ENCODE assay signal across 1 cellular context in the genomic region with DNA sequence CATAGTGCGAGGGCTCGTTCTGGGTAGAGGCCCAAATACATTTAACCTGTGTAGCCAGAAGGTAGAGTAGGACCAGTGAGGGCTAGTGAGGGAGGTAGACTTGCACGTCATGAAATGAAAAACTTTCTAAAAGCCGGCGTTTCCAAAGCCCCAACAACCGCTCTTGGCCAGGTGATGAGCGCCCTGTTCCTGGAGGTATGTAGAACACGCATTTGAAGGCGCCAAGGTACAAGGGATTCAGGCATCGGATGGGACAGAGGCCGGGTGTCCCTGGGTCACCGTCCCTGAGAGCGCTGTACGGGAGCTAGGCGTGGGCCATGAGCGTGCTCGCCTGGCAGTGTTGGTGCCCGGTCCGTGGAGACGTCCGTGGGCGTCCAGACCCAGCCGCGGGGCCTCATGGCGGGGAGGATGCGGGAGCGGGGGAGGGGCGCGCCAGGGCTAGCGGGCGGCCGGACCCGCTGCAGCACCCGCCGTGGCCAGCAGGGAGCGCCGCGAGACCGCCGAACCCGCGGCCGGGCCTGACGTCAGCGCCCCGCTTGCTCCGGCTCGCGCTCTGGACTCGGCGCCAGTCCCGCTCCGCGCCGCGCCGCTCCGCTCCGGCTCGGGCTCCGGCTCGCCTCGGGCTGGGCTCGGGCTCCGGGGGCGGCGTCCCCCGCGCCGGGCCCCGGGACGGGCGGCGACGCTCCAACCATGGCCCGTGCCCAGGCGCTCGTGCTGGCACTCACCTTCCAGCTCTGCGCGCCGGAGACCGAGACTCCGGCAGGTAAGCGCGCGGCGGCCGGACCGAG.
A peak's percentile ranks its signal among the peaks of the same experiment; 100 is the strongest.
TF ChIP-seq lines count a peak whose summit lies in the region.

A gene (plus strand): TSS at position 568 of the 788 bp plus-strand sequence. CDS start 123 bp downstream, at position 691.

TF ChIP-seq in HepG2, 621 proteins besides CTCF, POLR2A, EP300 and RAD21 (continued from another document and continues in another):
- TF ChIP-seq, protein P1, sequence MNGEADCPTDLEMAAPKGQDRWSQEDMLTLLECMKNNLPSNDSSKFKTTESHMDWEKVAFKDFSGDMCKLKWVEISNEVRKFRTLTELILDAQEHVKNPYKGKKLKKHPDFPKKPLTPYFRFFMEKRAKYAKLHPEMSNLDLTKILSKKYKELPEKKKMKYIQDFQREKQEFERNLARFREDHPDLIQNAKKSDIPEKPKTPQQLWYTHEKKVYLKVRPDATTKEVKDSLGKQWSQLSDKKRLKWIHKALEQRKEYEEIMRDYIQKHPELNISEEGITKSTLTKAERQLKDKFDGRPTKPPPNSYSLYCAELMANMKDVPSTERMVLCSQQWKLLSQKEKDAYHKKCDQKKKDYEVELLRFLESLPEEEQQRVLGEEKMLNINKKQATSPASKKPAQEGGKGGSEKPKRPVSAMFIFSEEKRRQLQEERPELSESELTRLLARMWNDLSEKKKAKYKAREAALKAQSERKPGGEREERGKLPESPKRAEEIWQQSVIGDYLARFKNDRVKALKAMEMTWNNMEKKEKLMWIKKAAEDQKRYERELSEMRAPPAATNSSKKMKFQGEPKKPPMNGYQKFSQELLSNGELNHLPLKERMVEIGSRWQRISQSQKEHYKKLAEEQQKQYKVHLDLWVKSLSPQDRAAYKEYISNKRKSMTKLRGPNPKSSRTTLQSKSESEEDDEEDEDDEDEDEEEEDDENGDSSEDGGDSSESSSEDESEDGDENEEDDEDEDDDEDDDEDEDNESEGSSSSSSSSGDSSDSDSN (CRISPR knock-in tag; IDR thresholded peaks at IDR 0.05) = no peak; the same call in 1 of the 2 replicates
- no peak for TF ChIP-seq SRSF4 (IDR thresholded peaks at IDR 0.05; ENCODE audit: low read depth, low read length, poor library complexity, severe bottlenecking)
- no peak; the same call in 1 of the 2 replicates for TF ChIP-seq ZNF451 (CRISPR knock-in tag; IDR thresholded peaks at IDR 0.05)
- TF ChIP-seq ZNF562 (CRISPR knock-in tag; IDR thresholded peaks at IDR 0.05; ENCODE audit: borderline replicate concordance) = no peak
- no peak for TF ChIP-seq ZNF292 (CRISPR knock-in tag; IDR thresholded peaks at IDR 0.05; ENCODE audit: borderline replicate concordance, low read depth)
- no peak for TF ChIP-seq NCOA1 (CRISPR knock-in tag; IDR thresholded peaks at IDR 0.05)
- TF ChIP-seq ZNF616 (CRISPR knock-in tag; IDR thresholded peaks at IDR 0.05; ENCODE audit: low read depth) = no peak
- TF ChIP-seq ZNF354B (CRISPR knock-in tag; IDR thresholded peaks at IDR 0.05) = no peak
- TF ChIP-seq, protein P2, sequence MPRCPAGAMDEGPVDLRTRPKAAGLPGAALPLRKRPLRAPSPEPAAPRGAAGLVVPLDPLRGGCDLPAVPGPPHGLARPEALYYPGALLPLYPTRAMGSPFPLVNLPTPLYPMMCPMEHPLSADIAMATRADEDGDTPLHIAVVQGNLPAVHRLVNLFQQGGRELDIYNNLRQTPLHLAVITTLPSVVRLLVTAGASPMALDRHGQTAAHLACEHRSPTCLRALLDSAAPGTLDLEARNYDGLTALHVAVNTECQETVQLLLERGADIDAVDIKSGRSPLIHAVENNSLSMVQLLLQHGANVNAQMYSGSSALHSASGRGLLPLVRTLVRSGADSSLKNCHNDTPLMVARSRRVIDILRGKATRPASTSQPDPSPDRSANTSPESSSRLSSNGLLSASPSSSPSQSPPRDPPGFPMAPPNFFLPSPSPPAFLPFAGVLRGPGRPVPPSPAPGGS (CRISPR knock-in tag; IDR thresholded peaks at IDR 0.05) = 0 out of 2 replicates have a peak, but pooled peaks have one; percentile 6
- TF ChIP-seq, protein P3, sequence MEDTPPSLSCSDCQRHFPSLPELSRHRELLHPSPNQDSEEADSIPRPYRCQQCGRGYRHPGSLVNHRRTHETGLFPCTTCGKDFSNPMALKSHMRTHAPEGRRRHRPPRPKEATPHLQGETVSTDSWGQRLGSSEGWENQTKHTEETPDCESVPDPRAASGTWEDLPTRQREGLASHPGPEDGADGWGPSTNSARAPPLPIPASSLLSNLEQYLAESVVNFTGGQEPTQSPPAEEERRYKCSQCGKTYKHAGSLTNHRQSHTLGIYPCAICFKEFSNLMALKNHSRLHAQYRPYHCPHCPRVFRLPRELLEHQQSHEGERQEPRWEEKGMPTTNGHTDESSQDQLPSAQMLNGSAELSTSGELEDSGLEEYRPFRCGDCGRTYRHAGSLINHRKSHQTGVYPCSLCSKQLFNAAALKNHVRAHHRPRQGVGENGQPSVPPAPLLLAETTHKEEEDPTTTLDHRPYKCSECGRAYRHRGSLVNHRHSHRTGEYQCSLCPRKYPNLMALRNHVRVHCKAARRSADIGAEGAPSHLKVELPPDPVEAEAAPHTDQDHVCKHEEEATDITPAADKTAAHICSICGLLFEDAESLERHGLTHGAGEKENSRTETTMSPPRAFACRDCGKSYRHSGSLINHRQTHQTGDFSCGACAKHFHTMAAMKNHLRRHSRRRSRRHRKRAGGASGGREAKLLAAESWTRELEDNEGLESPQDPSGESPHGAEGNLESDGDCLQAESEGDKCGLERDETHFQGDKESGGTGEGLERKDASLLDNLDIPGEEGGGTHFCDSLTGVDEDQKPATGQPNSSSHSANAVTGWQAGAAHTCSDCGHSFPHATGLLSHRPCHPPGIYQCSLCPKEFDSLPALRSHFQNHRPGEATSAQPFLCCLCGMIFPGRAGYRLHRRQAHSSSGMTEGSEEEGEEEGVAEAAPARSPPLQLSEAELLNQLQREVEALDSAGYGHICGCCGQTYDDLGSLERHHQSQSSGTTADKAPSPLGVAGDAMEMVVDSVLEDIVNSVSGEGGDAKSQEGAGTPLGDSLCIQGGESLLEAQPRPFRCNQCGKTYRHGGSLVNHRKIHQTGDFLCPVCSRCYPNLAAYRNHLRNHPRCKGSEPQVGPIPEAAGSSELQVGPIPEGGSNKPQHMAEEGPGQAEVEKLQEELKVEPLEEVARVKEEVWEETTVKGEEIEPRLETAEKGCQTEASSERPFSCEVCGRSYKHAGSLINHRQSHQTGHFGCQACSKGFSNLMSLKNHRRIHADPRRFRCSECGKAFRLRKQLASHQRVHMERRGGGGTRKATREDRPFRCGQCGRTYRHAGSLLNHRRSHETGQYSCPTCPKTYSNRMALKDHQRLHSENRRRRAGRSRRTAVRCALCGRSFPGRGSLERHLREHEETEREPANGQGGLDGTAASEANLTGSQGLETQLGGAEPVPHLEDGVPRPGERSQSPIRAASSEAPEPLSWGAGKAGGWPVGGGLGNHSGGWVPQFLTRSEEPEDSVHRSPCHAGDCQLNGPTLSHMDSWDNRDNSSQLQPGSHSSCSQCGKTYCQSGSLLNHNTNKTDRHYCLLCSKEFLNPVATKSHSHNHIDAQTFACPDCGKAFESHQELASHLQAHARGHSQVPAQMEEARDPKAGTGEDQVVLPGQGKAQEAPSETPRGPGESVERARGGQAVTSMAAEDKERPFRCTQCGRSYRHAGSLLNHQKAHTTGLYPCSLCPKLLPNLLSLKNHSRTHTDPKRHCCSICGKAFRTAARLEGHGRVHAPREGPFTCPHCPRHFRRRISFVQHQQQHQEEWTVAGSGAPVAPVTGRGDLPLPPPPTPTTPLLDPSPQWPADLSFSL (CRISPR knock-in tag; IDR thresholded peaks at IDR 0.05) = no peak
- TF ChIP-seq, protein P4, sequence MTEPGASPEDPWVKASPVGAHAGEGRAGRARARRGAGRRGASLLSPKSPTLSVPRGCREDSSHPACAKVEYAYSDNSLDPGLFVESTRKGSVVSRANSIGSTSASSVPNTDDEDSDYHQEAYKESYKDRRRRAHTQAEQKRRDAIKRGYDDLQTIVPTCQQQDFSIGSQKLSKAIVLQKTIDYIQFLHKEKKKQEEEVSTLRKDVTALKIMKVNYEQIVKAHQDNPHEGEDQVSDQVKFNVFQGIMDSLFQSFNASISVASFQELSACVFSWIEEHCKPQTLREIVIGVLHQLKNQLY (CRISPR knock-in tag; IDR thresholded peaks at IDR 0.05) = no peak
- TF ChIP-seq ONECUT2 (CRISPR knock-in tag; IDR thresholded peaks at IDR 0.05) = no peak
- TF ChIP-seq, protein P5, sequence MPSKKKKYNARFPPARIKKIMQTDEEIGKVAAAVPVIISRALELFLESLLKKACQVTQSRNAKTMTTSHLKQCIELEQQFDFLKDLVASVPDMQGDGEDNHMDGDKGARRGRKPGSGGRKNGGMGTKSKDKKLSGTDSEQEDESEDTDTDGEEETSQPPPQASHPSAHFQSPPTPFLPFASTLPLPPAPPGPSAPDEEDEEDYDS (CRISPR knock-in tag; IDR thresholded peaks at IDR 0.05) = no peak
- TF ChIP-seq ZNF598 (CRISPR knock-in tag; IDR thresholded peaks at IDR 0.05; ENCODE audit: borderline replicate concordance) = no peak
- TF ChIP-seq, protein P6, sequence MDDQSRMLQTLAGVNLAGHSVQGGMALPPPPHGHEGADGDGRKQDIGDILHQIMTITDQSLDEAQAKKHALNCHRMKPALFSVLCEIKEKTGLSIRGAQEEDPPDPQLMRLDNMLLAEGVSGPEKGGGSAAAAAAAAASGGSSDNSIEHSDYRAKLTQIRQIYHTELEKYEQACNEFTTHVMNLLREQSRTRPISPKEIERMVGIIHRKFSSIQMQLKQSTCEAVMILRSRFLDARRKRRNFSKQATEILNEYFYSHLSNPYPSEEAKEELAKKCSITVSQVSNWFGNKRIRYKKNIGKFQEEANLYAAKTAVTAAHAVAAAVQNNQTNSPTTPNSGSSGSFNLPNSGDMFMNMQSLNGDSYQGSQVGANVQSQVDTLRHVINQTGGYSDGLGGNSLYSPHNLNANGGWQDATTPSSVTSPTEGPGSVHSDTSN (CRISPR knock-in tag; IDR thresholded peaks at IDR 0.05; ENCODE audit: borderline replicate concordance) = no peak
- TF ChIP-seq FOXM1 (CRISPR knock-in tag; IDR thresholded peaks at IDR 0.05) = no peak
- no peak for TF ChIP-seq POLR2G (IDR thresholded peaks at IDR 0.05; ENCODE audit: low read depth, low read length)
- TF ChIP-seq, protein P7, sequence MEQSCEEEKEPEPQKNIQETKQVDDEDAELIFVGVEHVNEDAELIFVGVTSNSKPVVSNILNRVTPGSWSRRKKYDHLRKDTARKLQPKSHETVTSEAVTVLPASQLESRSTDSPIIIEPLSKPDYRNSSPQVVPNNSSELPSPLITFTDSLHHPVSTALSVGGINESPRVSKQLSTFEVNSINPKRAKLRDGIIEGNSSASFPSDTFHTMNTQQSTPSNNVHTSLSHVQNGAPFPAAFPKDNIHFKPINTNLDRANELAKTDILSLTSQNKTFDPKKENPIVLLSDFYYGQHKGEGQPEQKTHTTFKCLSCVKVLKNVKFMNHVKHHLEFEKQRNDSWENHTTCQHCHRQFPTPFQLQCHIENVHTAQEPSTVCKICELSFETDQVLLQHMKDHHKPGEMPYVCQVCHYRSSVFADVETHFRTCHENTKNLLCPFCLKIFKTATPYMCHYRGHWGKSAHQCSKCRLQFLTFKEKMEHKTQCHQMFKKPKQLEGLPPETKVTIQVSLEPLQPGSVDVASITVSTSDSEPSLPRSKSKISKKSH (CRISPR knock-in tag; IDR thresholded peaks at IDR 0.05; ENCODE audit: borderline replicate concordance) = no peak
- no peak for TF ChIP-seq FOXP1 (IDR thresholded peaks at IDR 0.05)
- TF ChIP-seq FOXP1 (CRISPR knock-in tag; IDR thresholded peaks at IDR 0.05) = no peak
- TF ChIP-seq TAF15 (IDR thresholded peaks at IDR 0.05; ENCODE audit: low read depth, low read length, poor library complexity, severe bottlenecking) = no peak
- no peak for TF ChIP-seq ZNF296 (CRISPR knock-in tag; conservative IDR thresholded peaks at IDR 0.05)
- TF ChIP-seq CREB1 (IDR thresholded peaks at IDR 0.05) = peak; percentile 57; the same call in 1 of the 2 replicates
- no peak for TF ChIP-seq CREB1 (CRISPR knock-in tag; IDR thresholded peaks at IDR 0.05)
- TF ChIP-seq ZFP1 (CRISPR knock-in tag; IDR thresholded peaks at IDR 0.05) = no peak
- TF ChIP-seq DNMT3B (CRISPR knock-in tag; conservative IDR thresholded peaks at IDR 0.05) = no peak
- 0 out of 2 replicates have a peak, but pooled peaks have one; percentile 11 for TF ChIP-seq KDM2A (CRISPR knock-in tag; IDR thresholded peaks at IDR 0.05; ENCODE audit: borderline replicate concordance, low read depth)
- no peak for TF ChIP-seq ZNF432 (CRISPR knock-in tag; IDR thresholded peaks at IDR 0.05; ENCODE audit: borderline replicate concordance)
- no peak for TF ChIP-seq ZNF230 (CRISPR knock-in tag; IDR thresholded peaks at IDR 0.05)
- TF ChIP-seq SETDB1 (CRISPR knock-in tag; IDR thresholded peaks at IDR 0.05; ENCODE audit: borderline replicate concordance) = no peak
- TF ChIP-seq TBX3 (IDR thresholded peaks at IDR 0.05; ENCODE audit: borderline replicate concordance) = no peak
- TF ChIP-seq ZNF850 (CRISPR knock-in tag; conservative IDR thresholded peaks at IDR 0.05) = no peak
- 0 out of 2 replicates have a peak, but pooled peaks have one; percentile 14 for TF ChIP-seq ZNF891 (CRISPR knock-in tag; IDR thresholded peaks at IDR 0.05)
- no peak for TF ChIP-seq ZNF777 (CRISPR knock-in tag; IDR thresholded peaks at IDR 0.05)
- no peak for TF ChIP-seq AGO1 (IDR thresholded peaks at IDR 0.05; ENCODE audit: low read depth, low read length, poor library complexity, severe bottlenecking)
- TF ChIP-seq TBP (CRISPR knock-in tag; IDR thresholded peaks at IDR 0.05) = no peak
- no peak for TF ChIP-seq ZNF547 (CRISPR knock-in tag; IDR thresholded peaks at IDR 0.05)
- TF ChIP-seq ZNF788 (CRISPR knock-in tag; IDR thresholded peaks at IDR 0.05; ENCODE audit: borderline replicate concordance) = no peak
- TF ChIP-seq PAWR (CRISPR knock-in tag; IDR thresholded peaks at IDR 0.05; ENCODE audit: borderline replicate concordance) = no peak
